24 cellular contexts compared by ENCODE assay signal in the genomic region with DNA sequence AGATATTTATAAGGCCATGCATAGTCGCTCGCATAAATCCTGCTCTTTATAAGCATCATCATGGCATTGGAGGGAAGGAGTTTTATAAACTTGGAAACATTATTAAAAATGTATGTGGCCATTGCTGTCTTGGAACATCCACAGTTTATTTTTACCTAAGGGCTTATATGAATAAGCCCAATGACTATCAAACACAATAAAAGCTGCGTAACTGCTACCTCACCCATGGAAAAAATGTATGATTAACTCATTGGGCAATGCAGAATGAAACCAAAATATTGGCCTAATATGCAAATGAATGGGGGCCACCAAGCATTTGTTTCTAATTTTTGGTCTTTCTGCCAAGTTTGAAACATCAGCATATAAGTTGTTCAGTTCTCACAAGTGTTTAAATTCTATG.
"Had no signal": no experiment of that assay in that cellular context is flagged by ENCODE, and none has a peak within 500 bp of the region (broad histone marks: within the 10 kb centered on the region; RNA-seq: fewer than 3 reads in every experiment).

No MANE protein-coding gene starts in this region.

- ATAC-seq: right lobe of liver; stimulated activated effector memory CD8-positive, alpha-beta T cell treated with anti-CD3 and anti-CD28 coated beads, Interleukin-12 subunit alpha, Interleukin-12 subunit beta, amount 100 ng/mL, for 72 hours; T-helper 17 cell had no signal

- H3K27ac ChIP-seq: ascending aorta, left ventricle myocardium inferior, neutrophil, ovary, right lobe of liver, vagina had no signal

- FAIRE-seq: islet of Langerhans had no signal

- DNase-seq: activated CD4-positive, alpha-beta memory T cell treated with anti-CD3 and anti-CD28 coated beads for 36 hours; activated CD4-positive, alpha-beta T cell treated with anti-CD3 and anti-CD28 coated beads, Interleukin-2, amount 10 ng/mL, durations not matched to agents 24 days and 14 days; activated CD4-positive, CD25-positive, alpha-beta regulatory T cell treated with anti-CD3 and anti-CD28 coated beads, Interleukin-2, amount 50 U/mL, for 72 hours; activated CD8-positive, alpha-beta memory T cell treated with anti-CD3 and anti-CD28 coated beads, Interleukin-2, amount 50 U/mL, for 4 hours; activated gamma-delta T cell; activated naive CD4-positive, alpha-beta T cell treated with anti-CD3 and anti-CD28 coated beads, Interleukin-2, amount 10 ng/mL, durations not matched to agents 7 days and 5 days; activated naive CD8-positive, alpha-beta T cell treated with anti-CD3 and anti-CD28 coated beads, Interleukin-2, amount 10 ng/mL, durations not matched to agents 7 days and 5 days; activated T-cell treated with anti-CD3 and anti-CD28 coated beads, Interleukin-2, amount 50 U/mL, for 1 hour; central memory CD4-positive, alpha-beta T cell; endodermal cell; foreskin melanocyte; left ventricle myocardium inferior; naive B cell; nephron progenitor cell; ovary; right lobe of liver; stimulated activated CD4-positive, alpha-beta T cell treated with anti-CD3 and anti-CD28 coated beads, Interleukin-12 subunit alpha, Interleukin-12 subunit beta, amount 100 ng/mL, for 4 hours; stimulated activated CD4-positive, alpha-beta T cell treated with anti-CD3 and anti-CD28 coated beads, Interleukin-4, amount 100 ng/mL, for 24 hours; T-helper 17 cell had no signal
